In the genomic region with DNA sequence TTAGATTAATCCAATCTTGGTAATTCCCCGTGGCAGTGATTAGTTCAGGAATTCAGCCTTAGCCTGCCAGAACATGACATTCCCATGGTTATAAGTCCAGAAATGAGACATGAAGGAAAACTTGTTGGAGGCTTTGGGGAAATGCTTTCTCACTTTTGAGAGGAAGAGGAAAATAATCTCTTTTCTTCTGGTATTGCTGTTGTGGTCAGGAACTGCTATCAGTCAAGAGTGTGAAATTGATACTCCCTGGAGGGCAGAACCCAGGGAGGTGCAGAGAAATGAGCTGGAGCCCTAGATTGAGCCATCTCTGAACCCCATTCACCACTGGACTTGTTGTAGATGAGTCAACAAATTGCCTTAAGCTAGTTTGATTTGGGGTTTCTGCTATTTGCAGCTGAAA, we compare ENCODE assay signal across 11 cellular contexts. TPM values are rescaled to one million over a fixed set of nuclear protein-coding genes. Genes with fewer than 3 reads are reported as not detected.
DNase-seq lines count a peak whose midpoint lies in the region; FAIRE-seq and TF ChIP-seq lines count a peak whose summit lies in the region.
"Had no signal": no experiment of that assay in that cellular context is flagged by ENCODE, and none has a peak within 500 bp of the region (broad histone marks: within the 10 kb centered on the region; RNA-seq: fewer than 3 reads in every experiment).

No MANE protein-coding gene starts in this region.

- DNase-seq in activated CD4-positive, alpha-beta T cell treated with anti-CD3 and anti-CD28 coated beads, Interleukin-2, amount 10 ng/mL, durations not matched to agents 24 days and 14 days, result no peak
- no peak for DNase-seq in activated CD4-positive, alpha-beta T cell treated with anti-CD3 and anti-CD28 coated beads, Interleukin-2, amount 50 U/mL, for 4 hours
- DNase-seq in HS-5 (ENCODE audit: low read depth) (peak; percentile 60), astrocyte (ENCODE audit: low read depth) (peak; percentile 86), skeletal muscle cell (ENCODE audit: low read depth) (peak; percentile 85), amniotic stem cell (lab: John Stamatoyannopoulos, UW) (no peak), mucosa of gallbladder (ENCODE audit: low spot score) (no peak)
- no peak for DNase-seq in activated effector memory CD4-positive, alpha-beta T cell treated with anti-CD3 and anti-CD28 coated beads, Interleukin-2, amount 50 U/mL, for 16 hours
- DNase-seq: activated B cell treated with CpG ODN at 0.5 μM for 24 hours; CD8-positive, alpha-beta T cell; hippocampal formation had no signal

- no peaks in the 10 kb centered on the region for H3K36me3 ChIP-seq in astrocyte (ENCODE audit: insufficient read depth, low read length)

- no peaks in the 10 kb centered on the region for H4K20me1 ChIP-seq in astrocyte (ENCODE audit: insufficient read depth, low read length)

- H3K9me3 Mint-ChIP-seq in activated CD4-positive, alpha-beta T cell treated with anti-CD3 and anti-CD28 coated beads, Interleukin-2, amount 10 ng/mL, durations not matched to agents 24 days and 14 days, result peaks cover 7% of the 10 kb centered on the region
- peaks cover 3% of the 10 kb centered on the region for H3K9me3 Mint-ChIP-seq in astrocyte (ENCODE audit: unreplicated experiment)
- H3K9me3 Mint-ChIP-seq: CD8-positive, alpha-beta T cell had no signal

- no peaks in the 10 kb centered on the region for H3K9me3 ChIP-seq in astrocyte (ENCODE audit: insufficient read depth, low read depth, low read length)

- H3K79me2 ChIP-seq in astrocyte (ENCODE audit: insufficient read depth, low read length), result peaks cover 42% of the 10 kb centered on the region

- H3K27ac ChIP-seq in astrocyte (ENCODE audit: low read depth, low read length), result peak overlapping the region; percentile 19

- H3K4me1 Mint-ChIP-seq in activated CD4-positive, alpha-beta T cell treated with anti-CD3 and anti-CD28 coated beads, Interleukin-2, amount 10 ng/mL, durations not matched to agents 24 days and 14 days, result peaks cover 51% of the 10 kb centered on the region
- H3K4me1 Mint-ChIP-seq in astrocyte (ENCODE audit: low read depth, unreplicated experiment), result peaks cover 37% of the 10 kb centered on the region

- peaks cover 53% of the 10 kb centered on the region for H3K36me3 Mint-ChIP-seq in activated CD4-positive, alpha-beta T cell treated with anti-CD3 and anti-CD28 coated beads, Interleukin-2, amount 10 ng/mL, durations not matched to agents 24 days and 14 days (ENCODE audit: low read depth)
- peaks cover 10% of the 10 kb centered on the region for H3K36me3 Mint-ChIP-seq in astrocyte (ENCODE audit: low read depth, unreplicated experiment)

- H3K4me3 ChIP-seq in astrocyte (ENCODE audit: insufficient read depth, low read depth, low read length) (no peak overlapping the region), skeletal muscle cell (ENCODE audit: low read depth, low read length) (no peak overlapping the region)

- H3K27me3 ChIP-seq in astrocyte (ENCODE audit: insufficient read depth, low read length), result no peaks in the 10 kb centered on the region

- peak overlapping the region; percentile 5 for H3K4me2 ChIP-seq in astrocyte (ENCODE audit: low read length)

- intact Hi-C loops in activated CD4-positive, alpha-beta T cell treated with anti-CD3 and anti-CD28 coated beads, Interleukin-2, amount 10 ng/mL, durations not matched to agents 24 days and 14 days (cut with micrococcal nuclease), result no loop called here

- H3K27me3 Mint-ChIP-seq in activated CD4-positive, alpha-beta T cell treated with anti-CD3 and anti-CD28 coated beads, Interleukin-2, amount 10 ng/mL, durations not matched to agents 24 days and 14 days, result no peaks in the 10 kb centered on the region
- H3K27me3 Mint-ChIP-seq in astrocyte (ENCODE audit: low read depth, unreplicated experiment), result no peaks in the 10 kb centered on the region
- H3K27me3 Mint-ChIP-seq: activated B cell treated with CpG ODN at 0.5 μM for 24 hours had no signal

- no peak overlapping the region for H2AFZ ChIP-seq in astrocyte (ENCODE audit: low read depth, low read length)

- FAIRE-seq in astrocyte (lab: Jason Lieb, UNC), result peak; percentile 76

- H3K9ac ChIP-seq in astrocyte (ENCODE audit: low read length), result no peak overlapping the region

- peaks cover 29% of the 10 kb centered on the region for H3K4me1 ChIP-seq in astrocyte (ENCODE audit: insufficient read depth, low read length)

- no peak for TF ChIP-seq CTCF in astrocyte (IDR thresholded peaks at IDR 0.05; ENCODE audit: insufficient read depth, low read depth, low read length)

- H3K27ac Mint-ChIP-seq in activated CD4-positive, alpha-beta T cell treated with anti-CD3 and anti-CD28 coated beads, Interleukin-2, amount 10 ng/mL, durations not matched to agents 24 days and 14 days, result peak overlapping the region; percentile 34
- H3K27ac Mint-ChIP-seq in astrocyte (ENCODE audit: unreplicated experiment), result peak overlapping the region; percentile 75
- H3K27ac Mint-ChIP-seq: activated B cell treated with CpG ODN at 0.5 μM for 24 hours; CD8-positive, alpha-beta T cell had no signal

- no peak overlapping the region for H3K4me3 Mint-ChIP-seq in activated CD4-positive, alpha-beta T cell treated with anti-CD3 and anti-CD28 coated beads, Interleukin-2, amount 10 ng/mL, durations not matched to agents 24 days and 14 days
- H3K4me3 Mint-ChIP-seq in astrocyte (ENCODE audit: unreplicated experiment), result peak overlapping the region; percentile 60
- H3K4me3 Mint-ChIP-seq: activated B cell treated with CpG ODN at 0.5 μM for 24 hours; CD8-positive, alpha-beta T cell had no signal

RNA-seq across cellular contexts. Expression of a gene that starts 38.6 kb away (rescaled TPM):
- 3.7 and 3.8 TPM in 2 replicates for total RNA-seq in activated CD4-positive, alpha-beta T cell treated with anti-CD3 and anti-CD28 coated beads, Interleukin-2, amount 10 ng/mL, durations not matched to agents 24 days and 14 days
- total RNA-seq in astrocyte (14.7 and 18.2 TPM in 2 replicates), mucosa of gallbladder (28.1 TPM)

RNA-seq across cellular contexts. Expression of a gene that starts 49.4 kb away (rescaled TPM):
- 186 and 187 TPM in 2 replicates for total RNA-seq in activated CD4-positive, alpha-beta T cell treated with anti-CD3 and anti-CD28 coated beads, Interleukin-2, amount 10 ng/mL, durations not matched to agents 24 days and 14 days
- total RNA-seq in astrocyte, result 45.7 and 49.3 TPM in 2 replicates
- total RNA-seq in mucosa of gallbladder, result 41.4 TPM

Comparison
In these comparisons a context has a peak if more than half of its experiments do, and no peak if none do; other contexts are left out.
1. DNase-seq: peak in HS-5 (single experiment), astrocyte (single experiment) and skeletal muscle cell (single experiment); none in activated CD4-positive, alpha-beta T cell treated with anti-CD3 and anti-CD28 coated beads, Interleukin-2, amount 10 ng/mL, durations not matched to agents 24 days and 14 days (single experiment), activated CD4-positive, alpha-beta T cell treated with anti-CD3 and anti-CD28 coated beads, Interleukin-2, amount 50 U/mL, for 4 hours (0 of 2), activated effector memory CD4-positive, alpha-beta T cell treated with anti-CD3 and anti-CD28 coated beads, Interleukin-2, amount 50 U/mL, for 16 hours (single experiment), amniotic stem cell (single experiment) and mucosa of gallbladder (single experiment).